8 cellular contexts compared by ENCODE assay signal in the genomic region with DNA sequence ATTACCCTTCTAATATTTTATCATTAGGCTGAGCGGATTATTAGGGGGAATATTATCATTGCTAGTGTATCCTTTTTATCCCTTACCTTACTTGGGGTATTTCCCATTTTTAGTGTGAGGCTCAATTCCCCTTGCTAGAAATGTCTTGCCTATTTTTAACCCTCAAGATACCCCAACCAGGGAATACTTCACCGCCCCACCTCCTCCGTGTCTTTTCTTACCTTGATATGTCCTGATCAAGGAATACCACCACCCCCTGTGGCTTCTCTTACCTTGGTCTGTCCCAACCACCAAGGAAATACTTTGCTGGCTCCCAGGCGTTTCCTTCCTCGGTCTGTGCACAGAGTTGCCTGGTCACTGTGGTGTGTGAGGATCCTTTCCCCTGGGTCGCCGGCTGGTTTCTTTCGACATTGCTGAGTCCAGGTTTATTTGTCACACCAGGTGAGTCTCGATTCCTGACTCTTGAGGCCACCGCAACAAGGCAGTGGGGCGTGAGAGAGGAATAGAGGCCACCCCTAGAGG.
"Had no signal": no experiment of that assay in that cellular context is flagged by ENCODE, and none has a peak within 500 bp of the region (broad histone marks: within the 10 kb centered on the region; RNA-seq: fewer than 3 reads in every experiment).

No MANE protein-coding gene starts in this region.

- ATAC-seq: heart left ventricle, WTC11 had no signal

- H3K27me3 ChIP-seq: thyroid gland, vagina had no signal

- DNase-seq: activated T-cell treated with anti-CD3 and anti-CD28 coated beads, Interleukin-2, amount 50 U/mL, for 1 hour; anterior cingulate cortex; foreskin melanocyte; heart left ventricle; thyroid gland had no signal

- H3K4me3 ChIP-seq: heart left ventricle, skin epidermis, thyroid gland, vagina had no signal

- H3K36me3 ChIP-seq: heart left ventricle, thyroid gland, vagina had no signal

- H3K4me1 ChIP-seq: heart left ventricle, thyroid gland, vagina had no signal

- H3K27ac ChIP-seq: heart left ventricle, thyroid gland, vagina had no signal

- H3K9me3 ChIP-seq: thyroid gland had no signal
